1 cellular context compared by ENCODE assay signal in the genomic region with DNA sequence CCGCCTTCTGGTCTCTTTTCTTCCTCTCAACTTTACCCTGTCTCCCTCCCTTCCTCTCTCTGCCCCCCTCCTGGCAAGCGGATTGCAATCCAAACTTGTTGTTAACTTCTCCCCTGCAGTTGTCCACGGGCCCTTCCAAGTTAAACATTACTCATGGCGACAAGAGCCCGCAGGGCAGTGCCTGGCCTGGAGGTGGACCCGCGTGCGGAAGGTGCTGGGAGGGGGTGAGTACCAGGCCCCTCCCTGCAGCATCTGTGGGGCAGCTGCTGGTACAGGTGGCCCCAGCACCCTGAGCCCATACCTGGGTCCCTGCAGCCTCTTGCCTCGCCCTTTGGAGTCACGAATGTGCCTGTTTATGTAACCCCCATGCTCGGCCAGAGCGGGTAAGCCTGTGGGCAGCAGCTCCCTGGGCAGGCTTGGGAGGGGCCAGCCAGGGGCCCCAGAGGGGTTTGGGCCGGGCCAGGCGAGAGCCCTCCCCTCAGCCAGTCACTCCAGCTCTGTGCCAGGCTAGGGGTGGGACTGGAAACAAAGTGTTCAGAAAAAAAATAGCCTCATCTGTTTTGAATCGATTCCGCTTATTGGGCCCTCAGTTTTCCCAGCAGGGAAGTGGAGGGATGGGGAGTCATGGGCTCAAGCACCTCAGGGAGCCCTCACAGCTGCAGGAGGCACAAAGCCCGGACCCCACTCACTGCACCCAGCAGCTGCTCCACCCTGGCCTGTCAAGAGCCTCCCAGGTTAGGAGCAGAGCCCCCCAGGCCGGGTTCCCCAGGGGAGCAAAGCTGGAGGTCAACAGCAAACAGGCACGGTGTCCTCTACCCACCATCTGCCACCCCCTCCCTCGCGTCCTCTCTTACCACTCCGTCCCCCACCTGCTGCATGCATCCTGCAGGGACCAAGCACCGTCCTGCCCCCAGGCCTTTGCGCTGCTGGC.
TF ChIP-seq lines count a peak whose summit lies in the region.

No MANE protein-coding gene starts in this region.

TF ChIP-seq in A549, 52 proteins besides CTCF, POLR2A, EP300 and RAD21 (continued from another document):
- TF ChIP-seq, protein P1, sequence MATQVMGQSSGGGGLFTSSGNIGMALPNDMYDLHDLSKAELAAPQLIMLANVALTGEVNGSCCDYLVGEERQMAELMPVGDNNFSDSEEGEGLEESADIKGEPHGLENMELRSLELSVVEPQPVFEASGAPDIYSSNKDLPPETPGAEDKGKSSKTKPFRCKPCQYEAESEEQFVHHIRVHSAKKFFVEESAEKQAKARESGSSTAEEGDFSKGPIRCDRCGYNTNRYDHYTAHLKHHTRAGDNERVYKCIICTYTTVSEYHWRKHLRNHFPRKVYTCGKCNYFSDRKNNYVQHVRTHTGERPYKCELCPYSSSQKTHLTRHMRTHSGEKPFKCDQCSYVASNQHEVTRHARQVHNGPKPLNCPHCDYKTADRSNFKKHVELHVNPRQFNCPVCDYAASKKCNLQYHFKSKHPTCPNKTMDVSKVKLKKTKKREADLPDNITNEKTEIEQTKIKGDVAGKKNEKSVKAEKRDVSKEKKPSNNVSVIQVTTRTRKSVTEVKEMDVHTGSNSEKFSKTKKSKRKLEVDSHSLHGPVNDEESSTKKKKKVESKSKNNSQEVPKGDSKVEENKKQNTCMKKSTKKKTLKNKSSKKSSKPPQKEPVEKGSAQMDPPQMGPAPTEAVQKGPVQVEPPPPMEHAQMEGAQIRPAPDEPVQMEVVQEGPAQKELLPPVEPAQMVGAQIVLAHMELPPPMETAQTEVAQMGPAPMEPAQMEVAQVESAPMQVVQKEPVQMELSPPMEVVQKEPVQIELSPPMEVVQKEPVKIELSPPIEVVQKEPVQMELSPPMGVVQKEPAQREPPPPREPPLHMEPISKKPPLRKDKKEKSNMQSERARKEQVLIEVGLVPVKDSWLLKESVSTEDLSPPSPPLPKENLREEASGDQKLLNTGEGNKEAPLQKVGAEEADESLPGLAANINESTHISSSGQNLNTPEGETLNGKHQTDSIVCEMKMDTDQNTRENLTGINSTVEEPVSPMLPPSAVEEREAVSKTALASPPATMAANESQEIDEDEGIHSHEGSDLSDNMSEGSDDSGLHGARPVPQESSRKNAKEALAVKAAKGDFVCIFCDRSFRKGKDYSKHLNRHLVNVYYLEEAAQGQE (IDR thresholded peaks at IDR 0.05) = no peak
- TF ChIP-seq BHLHE40 (IDR thresholded peaks at IDR 0.05; ENCODE audit: low read depth, low read length) (no peak), JUN (IDR thresholded peaks at IDR 0.05) (peak in 1 of 2 experiments; percentile 52; a peak in 2 of 5 replicates), HDAC2 (IDR thresholded peaks at IDR 0.05) (no peak)
- TF ChIP-seq, protein P2, sequence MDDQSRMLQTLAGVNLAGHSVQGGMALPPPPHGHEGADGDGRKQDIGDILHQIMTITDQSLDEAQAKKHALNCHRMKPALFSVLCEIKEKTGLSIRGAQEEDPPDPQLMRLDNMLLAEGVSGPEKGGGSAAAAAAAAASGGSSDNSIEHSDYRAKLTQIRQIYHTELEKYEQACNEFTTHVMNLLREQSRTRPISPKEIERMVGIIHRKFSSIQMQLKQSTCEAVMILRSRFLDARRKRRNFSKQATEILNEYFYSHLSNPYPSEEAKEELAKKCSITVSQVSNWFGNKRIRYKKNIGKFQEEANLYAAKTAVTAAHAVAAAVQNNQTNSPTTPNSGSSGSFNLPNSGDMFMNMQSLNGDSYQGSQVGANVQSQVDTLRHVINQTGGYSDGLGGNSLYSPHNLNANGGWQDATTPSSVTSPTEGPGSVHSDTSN (IDR thresholded peaks at IDR 0.05) = no peak
